18 cellular contexts compared by ENCODE assay signal in the genomic region with DNA sequence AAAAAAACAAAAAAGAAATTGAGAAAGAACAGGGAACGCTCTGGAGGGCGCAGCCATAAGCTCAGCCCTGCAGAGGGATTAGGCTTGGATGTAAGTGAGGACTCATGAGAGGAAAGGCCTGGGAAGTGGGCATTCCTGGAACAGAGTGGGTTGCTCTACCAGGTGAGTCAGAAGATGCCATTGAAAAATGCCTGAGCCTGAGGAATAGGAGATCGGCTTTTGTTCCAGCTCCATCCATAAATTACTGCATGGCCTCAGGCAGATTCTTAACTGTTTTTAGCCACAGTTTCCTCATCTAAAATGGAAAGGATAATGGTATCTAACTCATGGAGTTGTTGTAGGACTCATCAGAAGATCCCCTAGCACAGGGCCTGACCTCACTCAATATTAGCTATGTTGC. TPM values are rescaled to one million over a fixed set of nuclear protein-coding genes. Genes with fewer than 3 reads are reported as not detected.
"Had no signal": no experiment of that assay in that cellular context is flagged by ENCODE, and none has a peak within 500 bp of the region (broad histone marks: within the 10 kb centered on the region; RNA-seq: fewer than 3 reads in every experiment).

No MANE protein-coding gene starts in this region.

- H3K4me3 ChIP-seq: body of pancreas, Peyer's patch had no signal

- H3K4me1 ChIP-seq: body of pancreas, Peyer's patch had no signal

- H3K27me3 ChIP-seq: body of pancreas, Peyer's patch had no signal

- ATAC-seq: activated CD4-positive, alpha-beta T cell treated with anti-CD3 and anti-CD28 coated beads for 36 hours had no signal

- H3K9ac ChIP-seq: KMS-11 had no signal

- H3K36me3 ChIP-seq: Peyer's patch had no signal

- DNase-seq: activated CD4-positive, alpha-beta memory T cell treated with anti-CD3 and anti-CD28 coated beads, Interleukin-2, amount 10 ng/mL, durations not matched to agents 7 days and 5 days; activated CD4-positive, alpha-beta T cell treated with anti-CD3 and anti-CD28 coated beads for 36 hours; activated CD4-positive, alpha-beta T cell treated with anti-CD3 and anti-CD28 coated beads, Interleukin-2, amount 50 U/mL, for 1 hour; activated CD8-positive, alpha-beta memory T cell treated with anti-CD3 and anti-CD28 coated beads, Interleukin-2, amount 50 U/mL, for 4 hours; activated naive CD4-positive, alpha-beta T cell treated with anti-CD3 and anti-CD28 coated beads, Interleukin-2, amount 50 U/mL, for 16 hours; activated naive CD8-positive, alpha-beta T cell treated with anti-CD3 and anti-CD28 coated beads, Interleukin-2, amount 10 ng/mL, durations not matched to agents 7 days and 5 days; aorta; NCI-H1417; NCI-H1930; NCI-H226; NCI-H526 treated with DMSO at 0.1 percent for 48 hours; Peyer's patch; SHP77 treated with DMSO at 0.1 percent for 48 hours; T-helper 2 cell had no signal

- H3K9me3 ChIP-seq: body of pancreas, Peyer's patch had no signal

- H3K27ac ChIP-seq: body of pancreas, KMS-11, Peyer's patch, RWPE1, VCaP had no signal

- H3K4me2 ChIP-seq: KMS-11 had no signal

RNA-seq across cellular contexts. Expression of gene RGR, which starts 1.1 kb away (rescaled TPM):
- polyA plus RNA-seq: aorta had no signal

RNA-seq across cellular contexts. Expression of gene LRIT1, which starts 2.4 kb away (rescaled TPM):
- polyA plus RNA-seq: aorta had no signal

RNA-seq across cellular contexts. Expression of gene LRIT2, which starts 18.4 kb away (rescaled TPM):
- polyA plus RNA-seq: aorta had no signal

RNA-seq across cellular contexts. Expression of gene CDHR1, which starts 49.4 kb away (rescaled TPM):
- polyA plus RNA-seq: aorta had no signal
